Comparison of ENCODE assay signal across 9 cellular contexts in the genomic region with DNA sequence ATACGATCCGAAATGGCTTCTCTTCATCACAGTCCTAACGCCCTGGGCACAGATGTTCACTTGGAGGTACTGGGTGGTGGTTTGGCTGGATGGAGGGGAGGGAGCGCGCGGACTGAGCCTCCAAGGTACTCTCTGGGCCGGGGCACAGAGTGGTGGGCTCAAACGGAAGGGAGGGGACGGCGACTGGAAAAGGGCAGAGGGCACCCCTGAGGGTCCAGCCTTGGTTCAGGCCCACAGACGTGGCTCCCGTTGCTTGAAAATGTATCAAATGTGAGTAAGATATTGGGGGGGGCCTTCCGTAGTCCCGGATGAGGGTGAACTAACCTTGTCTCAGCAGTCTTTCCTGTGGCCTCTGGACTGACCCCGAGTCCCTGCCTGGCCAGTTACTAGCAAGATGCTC. TPM values are rescaled to one million over a fixed set of nuclear protein-coding genes. Genes with fewer than 3 reads are reported as not detected.
DNase-seq lines count a peak whose midpoint lies in the region; ATAC-seq and TF ChIP-seq lines count a peak whose summit lies in the region.
"Had no signal": no experiment of that assay in that cellular context is flagged by ENCODE, and none has a peak within 500 bp of the region (broad histone marks: within the 10 kb centered on the region; RNA-seq: fewer than 3 reads in every experiment).

No MANE protein-coding gene starts in this region.

- H3K27me3 ChIP-seq in heart right ventricle: peaks cover 9 to 48% (median 24%) of the 10 kb centered on the region in 7 donors
- H3K27me3 ChIP-seq in left lung: peaks cover 32 to 51% of the 10 kb centered on the region in 2 donors

- peak in 1 of 8 donors; percentile 41 for ATAC-seq in heart right ventricle
- ATAC-seq in left cardiac atrium: no peak
- ATAC-seq in left lung: no peak
- no peak for ATAC-seq in HG02763 (IDR thresholded peaks at IDR 0.05; ENCODE audit: unreplicated experiment)

- TF ChIP-seq CTCF in heart right ventricle (IDR thresholded peaks at IDR 0.05): no peak
- no peak for TF ChIP-seq CTCF in left lung (IDR thresholded peaks at IDR 0.05)
- TF ChIP-seq CTCF in type B pancreatic cell (conservative IDR thresholded peaks at IDR 0.05): no peak
- TF ChIP-seq CTCF in foreskin fibroblast (IDR thresholded peaks at IDR 0.05; ENCODE audit: low read depth, low read length): no peak

- H3K4me3 Mint-ChIP-seq in type B pancreatic cell: peak overlapping the region; percentile 79

- no peaks in the 10 kb centered on the region for H3K36me3 ChIP-seq in heart right ventricle
- no peaks in the 10 kb centered on the region for H3K36me3 ChIP-seq in left lung

- H3K27ac ChIP-seq in heart right ventricle: no peak overlapping the region
- H3K27ac ChIP-seq in left lung: no peak overlapping the region

- H3K36me3 Mint-ChIP-seq in type B pancreatic cell: no peaks in the 10 kb centered on the region

- peak overlapping the region in 9 of 10 donors; percentile 27 to 56 (median 49) for H3K4me3 ChIP-seq in heart right ventricle
- peak overlapping the region; percentile 20 to 44 for H3K4me3 ChIP-seq in left lung
- no peak overlapping the region for H3K4me3 ChIP-seq in foreskin fibroblast (ENCODE audit: low read depth in 1 of 2, low read length in 2 of 2)

- intact Hi-C loops in heart right ventricle (cut with DNase I) (no loop called here), left cardiac atrium (cut with DNase I) (no loop called here), left lung (cut with DNase I) (no loop called here)

- H3K4me1 ChIP-seq in heart right ventricle (peaks cover 0 to 20% (median 5%) of the 10 kb centered on the region in 9 donors), left lung (peaks cover 3 to 13% of the 10 kb centered on the region in 2 donors)

- 31 to 32% methylated on average over 15 of the region's 15 CpGs for WGBS in heart right ventricle, 2 donors

- no peak overlapping the region for H3K27ac Mint-ChIP-seq in type B pancreatic cell

- DNase-seq in heart right ventricle: no peak
- no peak for DNase-seq in left cardiac atrium
- peak; percentile 66 for DNase-seq in activated CD8-positive, alpha-beta memory T cell treated with anti-CD3 and anti-CD28 coated beads, Interleukin-2, amount 50 U/mL, for 48 hours
- no peak for DNase-seq in left lung
- no peak for DNase-seq in type B pancreatic cell (ENCODE audit: extremely low spot score, unreplicated experiment)
- DNase-seq in foreskin fibroblast: no peak
- no peak for DNase-seq in globus pallidus (ENCODE audit: low spot score)
- DNase-seq: GF-D8 had no signal

- peaks cover 4% of the 10 kb centered on the region for H3K4me1 Mint-ChIP-seq in type B pancreatic cell (ENCODE audit: unreplicated experiment)

- H3K9me3 Mint-ChIP-seq in type B pancreatic cell: no peaks in the 10 kb centered on the region

- peaks cover 49% of the 10 kb centered on the region for H3K27me3 Mint-ChIP-seq in type B pancreatic cell

- H3K9me3 ChIP-seq in heart right ventricle: no peaks in the 10 kb centered on the region
- no peaks in the 10 kb centered on the region for H3K9me3 ChIP-seq in left lung

RNA-seq across cellular contexts. Expression of a gene that starts 0.5 kb away (rescaled TPM):
- 1 to 10 TPM in 1 of 10 donors, under 1 TPM in 9; 0.15 to 1.2 (median 0.33) TPM for total RNA-seq in heart right ventricle
- polyA plus RNA-seq in heart right ventricle: under 1 TPM in 1 of 2 donors, not detected in 1; 0.09 TPM
- total RNA-seq in left cardiac atrium: 1 to 10 TPM in 1 of 2 donors, under 1 TPM in 1; 0.63 to 2.9 TPM
- 1 to 10 TPM in 1 of 2 donors, under 1 TPM in 1; 0.90 to 1.1 TPM for total RNA-seq in left lung
- total RNA-seq in type B pancreatic cell (ENCODE audit: low replicate concordance): 0.46 and 0.69 TPM in 2 replicates

Comparison
In these comparisons a context has a peak if more than half of its experiments do, and no peak if none do; other contexts are left out.
1. H3K4me3 ChIP-seq: peak in heart right ventricle (9 of 10) and left lung (2 of 2); none in foreskin fibroblast (0 of 2).